Comparison of ENCODE assay signal across 31 cellular contexts in genomic region chr3:141735789-141736465, GRCh38. TPM values are rescaled to one million over a fixed set of nuclear protein-coding genes. Genes with fewer than 3 reads are reported as not detected.
DNase-seq lines count a peak whose midpoint lies in the region; ATAC-seq, FAIRE-seq and TF ChIP-seq lines count a peak whose summit lies in the region.
"Had no signal": no experiment of that assay in that cellular context is flagged by ENCODE, and none has a peak within 500 bp of the region (broad histone marks: within the 10 kb centered on the region; RNA-seq: fewer than 3 reads in every experiment).

No MANE protein-coding gene starts in this region.

- H3K27ac Mint-ChIP-seq in Caco-2 (ENCODE audit: unreplicated experiment), result peak overlapping the region; percentile 1
- H3K27ac Mint-ChIP-seq: activated T-cell treated with anti-CD3 and anti-CD28 coated beads, Interleukin-2, amount 50 U/mL, for 72 hours; nephron progenitor cell had no signal

- no peak overlapping the region for H3K9ac ChIP-seq in Karpas-422 (ENCODE audit: low read length)
- no peak overlapping the region for H3K9ac ChIP-seq in K562 (ENCODE audit: insufficient read depth in 1 of 2, low read depth in 2 of 2, low read length in 2 of 2)
- H3K9ac ChIP-seq in neuronal stem cell (ENCODE audit: low read depth, low read length, poor library complexity), result no peak overlapping the region

- no peaks in the 10 kb centered on the region for H3K36me3 ChIP-seq in Caco-2 (ENCODE audit: control insufficient read depth, insufficient read depth, low read length)
- H3K36me3 ChIP-seq in Karpas-422 (ENCODE audit: insufficient read depth, low read length), result peaks cover 4% of the 10 kb centered on the region; the same call in 1 of the 2 replicates
- peaks cover 4% of the 10 kb centered on the region; the same call in 1 of the 3 replicates for H3K36me3 ChIP-seq in K562 (ENCODE audit: control insufficient read depth, insufficient read depth, low read length)
- H3K36me3 ChIP-seq in neuronal stem cell (replicated peaks in 1 of 2; ENCODE audit: control insufficient read depth in 2 of 2, insufficient read depth in 2 of 2, low read length in 2 of 2), result peaks cover 0 to 5% of the 10 kb centered on the region in 2 donors
- H3K36me3 ChIP-seq: uterus had no signal

- no peak overlapping the region for H3K14ac ChIP-seq in neuronal stem cell (ENCODE audit: low read length)

- no peaks in the 10 kb centered on the region for H3K9me1 ChIP-seq in K562 (ENCODE audit: control insufficient read depth, insufficient read depth, low read length)

- H3K27ac ChIP-seq in Karpas-422 (ENCODE audit: low read length) (no peak overlapping the region), K562 (ENCODE audit: extremely low read depth, low read depth, low read length) (no peak overlapping the region), neuronal stem cell (replicated peaks; ENCODE audit: low read length) (no peak overlapping the region)
- H3K27ac ChIP-seq: epithelial cell of prostate, testis, uterus had no signal

- no peak overlapping the region for H2BK5ac ChIP-seq in neuronal stem cell (ENCODE audit: low read length)

- no peaks in the 10 kb centered on the region for H3K9me3 Mint-ChIP-seq in Caco-2 (ENCODE audit: unreplicated experiment)
- H3K9me3 Mint-ChIP-seq: activated T-cell treated with anti-CD3 and anti-CD28 coated beads, Interleukin-2, amount 50 U/mL, for 72 hours; brain; H9; IgD-negative memory B cell; nephron progenitor cell had no signal

- H2BK12ac ChIP-seq in neuronal stem cell (ENCODE audit: low read length), result no peak overlapping the region

- POLR2A ChIA-PET in Caco-2 (lab: Charles Lee) (no interaction called here), K562 (lab: Yijun Ruan, JAX) (interaction anchor here (0.7 kb wide), 1 partner anchor 9 kb away, joined by 3 read pairs; no protein-coding TSS in a partner anchor)

- H3K18ac ChIP-seq in neuronal stem cell (ENCODE audit: low read length), result no peak overlapping the region

- H3K27me3 Mint-ChIP-seq in Caco-2 (ENCODE audit: insufficient read depth, unreplicated experiment), result peaks cover 4% of the 10 kb centered on the region
- H3K27me3 Mint-ChIP-seq: activated CD8-positive, alpha-beta memory T cell treated with anti-CD3 and anti-CD28 coated beads, Interleukin-2, amount 10 ng/mL, durations not matched to agents 7 days and 5 days; IgD-negative memory B cell had no signal

- H3K4me3 ChIP-seq in Caco-2 (ENCODE audit: low read depth, low read length) (no peak overlapping the region), Karpas-422 (ENCODE audit: low read length) (no peak overlapping the region), K562 (no peak overlapping the region), neuronal stem cell (ENCODE audit: low read length in 2 of 2) (no peak overlapping the region)
- H3K4me3 ChIP-seq: testis, uterus had no signal

- no peaks in the 10 kb centered on the region for H3K4me1 Mint-ChIP-seq in Caco-2 (ENCODE audit: low read depth, unreplicated experiment)

- intact Hi-C loops in Caco-2 (cut with micrococcal nuclease; ENCODE audit: unreplicated experiment), result no loop called here
- intact Hi-C loops in K562 (cut with micrococcal nuclease), result loop anchor here (5.0 kb wide), 1 partner anchor 159 kb away; no protein-coding TSS in a partner anchor
- intact Hi-C loops in cardiac septum (cut with DNase I), result loop anchor here (5.0 kb wide), 1 partner anchor 89 kb away; no protein-coding TSS in a partner anchor

- no peak overlapping the region for H3K4me3 Mint-ChIP-seq in Caco-2 (ENCODE audit: unreplicated experiment)
- H3K4me3 Mint-ChIP-seq: activated CD8-positive, alpha-beta memory T cell treated with anti-CD3 and anti-CD28 coated beads, Interleukin-2, amount 10 ng/mL, durations not matched to agents 7 days and 5 days; activated T-cell treated with anti-CD3 and anti-CD28 coated beads, Interleukin-2, amount 50 U/mL, for 72 hours; H9; nephron progenitor cell had no signal

- H2AFZ ChIP-seq in Karpas-422 (ENCODE audit: low read length) (peak overlapping the region; percentile 85; the same call in 1 of the 2 replicates), K562 (ENCODE audit: low read depth, low read length) (peak overlapping the region; percentile 75), neuronal stem cell (ENCODE audit: low read length) (peak overlapping the region; percentile 72)

- no peaks in the 10 kb centered on the region for H3K9me3 ChIP-seq in Caco-2
- H3K9me3 ChIP-seq in Karpas-422 (ENCODE audit: low read length), result no peaks in the 10 kb centered on the region
- no peaks in the 10 kb centered on the region for H3K9me3 ChIP-seq in K562 (replicated peaks; ENCODE audit: control insufficient read depth, insufficient read depth, low read depth, low read length)
- no peaks in the 10 kb centered on the region for H3K9me3 ChIP-seq in neuronal stem cell (replicated peaks in 1 of 2; ENCODE audit: control insufficient read depth in 2 of 2, insufficient read depth in 1 of 2, low read depth in 1 of 2, low read length in 2 of 2)
- H3K9me3 ChIP-seq: testis, uterus had no signal

- H3K23ac ChIP-seq in neuronal stem cell (ENCODE audit: low read depth, low read length, poor library complexity), result no peak overlapping the region

- no peak overlapping the region for H4K8ac ChIP-seq in neuronal stem cell (ENCODE audit: low read depth, low read length)

- H3K4me2 ChIP-seq in Karpas-422 (ENCODE audit: low read depth, low read length, poor library complexity, severe bottlenecking), result no peak overlapping the region
- H3K4me2 ChIP-seq in K562 (ENCODE audit: insufficient read depth, low read length), result no peak overlapping the region
- H3K4me2 ChIP-seq in neuronal stem cell (ENCODE audit: insufficient read depth, low read length, poor library complexity, severe bottlenecking), result no peak overlapping the region

- WGBS in K562 (ENCODE audit: insufficient coverage, low coverage, missing lambda C conversion rate), result 58% methylated on average over 7 of the region's 7 CpGs
- no CpG with 5 or more reads among the region's 7 CpGs for WGBS in neuronal stem cell (ENCODE audit: extremely low coverage in 2 of 2, insufficient read length in 2 of 2, insufficient replicate concordance in 1 of 2), 2 donors

- no peak overlapping the region for H2BK15ac ChIP-seq in neuronal stem cell (ENCODE audit: low read length)

- peaks cover 6% of the 10 kb centered on the region for H3K36me3 Mint-ChIP-seq in Caco-2 (ENCODE audit: insufficient read depth, unreplicated experiment)
- H3K36me3 Mint-ChIP-seq: brain; CD4-positive, CD25-positive, alpha-beta regulatory T cell had no signal

- TF ChIP-seq POLR2A in K562 (conservative IDR thresholded peaks at IDR 0.05), result no peak

- no peak for FAIRE-seq in K562 (lab: Jason Lieb, UNC)
- FAIRE-seq: kidney had no signal

- no peak for TF ChIP-seq EP300 in K562 (IDR thresholded peaks at IDR 0.05; ENCODE audit: low read length)

- TF ChIP-seq RAD21 in K562 (CRISPR knock-in tag; conservative IDR thresholded peaks at IDR 0.05 in 1 of 2, IDR thresholded peaks at IDR 0.05 in 1 of 2), result no peak

- H3K79me2 ChIP-seq in Karpas-422 (ENCODE audit: low read length), result peaks cover 28% of the 10 kb centered on the region
- H3K79me2 ChIP-seq in K562 (ENCODE audit: control insufficient read depth, insufficient read depth, low read length), result peaks cover 28% of the 10 kb centered on the region

- H4K20me1 ChIP-seq in Karpas-422 (ENCODE audit: insufficient read depth, low read depth, low read length) (0 out of 2 replicates have a peak, but pooled peaks cover 4% of the 10 kb centered on the region), K562 (replicated peaks; ENCODE audit: control insufficient read depth, insufficient read depth, low read length) (no peaks in the 10 kb centered on the region)

- BruUV-seq in Caco-2 (replicated peaks; lab: Mats Ljungman, UMichigan), result no TSS peak
- no TSS peak for BruUV-seq in K562 (replicated peaks; lab: Mats Ljungman, UMichigan)

- H4K91ac ChIP-seq in neuronal stem cell (ENCODE audit: low read depth, low read length, poor library complexity), result no peak overlapping the region

- H2BK120ac ChIP-seq in neuronal stem cell (ENCODE audit: low read depth, low read length), result peak overlapping the region; percentile 19

- ATAC-seq in K562, result no peak
- no peak for ATAC-seq in GM21529 (IDR thresholded peaks at IDR 0.05; ENCODE audit: unreplicated experiment)
- ATAC-seq: activated CD8-positive, alpha-beta memory T cell treated with anti-CD3 and anti-CD28 coated beads, Interleukin-2, amount 10 ng/mL, durations not matched to agents 7 days and 5 days; activated T-cell treated with anti-CD3 and anti-CD28 coated beads, Interleukin-2, amount 50 U/mL, for 72 hours; sciatic nerve; stimulated activated naive CD8-positive, alpha-beta T cell treated with anti-CD3 and anti-CD28 coated beads, Interleukin-15, Interleukin-2, amounts not matched to agents 100 U/mL and 50 U/mL, for 24 hours had no signal

- no peaks in the 10 kb centered on the region for H3K9me2 ChIP-seq in Karpas-422 (replicated peaks; ENCODE audit: insufficient read depth, low read length)

- H3K4me1 ChIP-seq in Caco-2, result peaks cover 20% of the 10 kb centered on the region
- H3K4me1 ChIP-seq in Karpas-422 (ENCODE audit: low read length), result peaks cover 27% of the 10 kb centered on the region
- peaks cover 10 to 37% of the 10 kb centered on the region in 2 experiments for H3K4me1 ChIP-seq in K562 (replicated peaks in 1 of 2; ENCODE audit: control insufficient read depth in 2 of 2, insufficient read depth in 2 of 2, low read length in 2 of 2)
- peaks cover 0 to 4% of the 10 kb centered on the region in 2 donors for H3K4me1 ChIP-seq in neuronal stem cell (ENCODE audit: control insufficient read depth in 2 of 2, insufficient read depth in 1 of 2, low read depth in 1 of 2, low read length in 2 of 2)
- H3K4me1 ChIP-seq: uterus had no signal

- H3K4ac ChIP-seq in neuronal stem cell (ENCODE audit: low read length), result no peak overlapping the region

- CTCF ChIA-PET in Caco-2 (lab: Charles Lee), result no interaction called here
- CTCF ChIA-PET in K562 (lab: Yijun Ruan, JAX; ENCODE audit: low intra/inter-chr PET ratio), result no interaction called here

- DNase-seq in Caco-2 (no peak), Karpas-422 (no peak), K562 (ENCODE audit: extremely low read depth in 1 of 4, low spot score in 3 of 4) (no peak), neuronal stem cell (ENCODE audit: low spot score) (no peak), RKO (ENCODE audit: low spot score) (no peak), cardiac septum (ENCODE audit: low spot score) (no peak)
- DNase-seq: activated CD4-positive, alpha-beta T cell treated with anti-CD3 and anti-CD28 coated beads, Interleukin-2, amount 50 U/mL, for 1 hour; activated CD8-positive, alpha-beta memory T cell treated with anti-CD3 and anti-CD28 coated beads, Interleukin-2, amount 10 ng/mL, durations not matched to agents 7 days and 5 days; activated naive CD4-positive, alpha-beta T cell treated with Interleukin-2 at 50 U/mL for 16 hours; activated T-cell treated with anti-CD3 and anti-CD28 coated beads, Interleukin-2, amount 50 U/mL, for 72 hours; CD4-positive, CD25-positive, alpha-beta regulatory T cell; DMS 273 treated with DMSO at 0.1 percent for 48 hours; glutamatergic neuron; H9; kidney; NCI-H1436; NCI-H2081 treated with DMSO at 0.1 percent for 48 hours; NCI-H446; NCI-H774; nephron progenitor cell; posterior cingulate gyrus; stimulated activated naive CD8-positive, alpha-beta T cell treated with anti-CD3 and anti-CD28 coated beads, Interleukin-15, Interleukin-2, amounts not matched to agents 100 U/mL and 50 U/mL, for 24 hours; T1000; testis; uterus had no signal

- H3K27me3 ChIP-seq in Caco-2 (replicated peaks; ENCODE audit: control insufficient read depth, insufficient read depth, low read length) (no peaks in the 10 kb centered on the region), Karpas-422 (ENCODE audit: low read length) (no peaks in the 10 kb centered on the region), K562 (ENCODE audit: control insufficient read depth in 2 of 2, insufficient read depth in 2 of 2, low read length in 2 of 2) (no peaks in the 10 kb centered on the region), neuronal stem cell (ENCODE audit: control insufficient read depth in 3 of 3, insufficient read depth in 3 of 3, low read depth in 1 of 3, low read length in 3 of 3) (peaks cover 0 to 26% (median 0%) of the 10 kb centered on the region in 3 experiments)
- H3K27me3 ChIP-seq: testis, uterus had no signal

- TF ChIP-seq CTCF in Caco-2 (IDR thresholded peaks at IDR 0.05; ENCODE audit: insufficient read depth in 1 of 2, low read depth in 1 of 2, low read length in 1 of 2, severe bottlenecking in 1 of 2, unreplicated experiment in 1 of 2), result no peak
- no peak for TF ChIP-seq CTCF in K562 (IDR thresholded peaks at IDR 0.05 in 2 of 3, conservative IDR thresholded peaks at IDR 0.05 in 1 of 3; ENCODE audit: insufficient read depth in 2 of 3, low read depth in 1 of 3, low read length in 3 of 3)

- H2AK5ac ChIP-seq in neuronal stem cell (ENCODE audit: low read depth, low read length), result peak overlapping the region; percentile 16

- in situ Hi-C loops in K562 (cut with MboI), result no loop called here

- peaks cover 5% of the 10 kb centered on the region for H3K79me1 ChIP-seq in neuronal stem cell (ENCODE audit: low read depth, low read length)

RNA-seq across cellular contexts. Expression of gene RNF7, which starts 2.2 kb away (rescaled TPM):
- total RNA-seq in Caco-2 (2022) (87.7 and 96.3 TPM in 2 replicates), K562 (2014; rRNA removed) (34.7 and 38.8 TPM in 2 replicates), K562 (2014; rRNA removed; fragmentation: Illumina TruSeq; extraction: Trizol) (80.0 and 80.5 TPM in 2 replicates), K562 (2015; rRNA removed; fragmentation: Illumina TruSeq; extraction: Trizol) (69.1 and 77.9 TPM in 2 replicates), K562 (2021) (94.5 and 96.7 TPM in 2 replicates), cardiac septum (77.5 TPM)
- total RNA-seq in Karpas-422 (2014; rRNA removed; shearing (Covaris generic); ENCODE audit: low replicate concordance), result 38.5 and 63.9 TPM in 2 replicates
- total RNA-seq in K562 (2011; cell fraction: chromatin; rRNA removed; ENCODE audit: low replicate concordance), result 14.2 and 22.7 TPM in 2 replicates
- total RNA-seq in K562 (2011; cell fraction: nucleolus; rRNA removed), result 17.0 TPM in 2 replicates
- 28.5 and 47.3 TPM in 2 replicates for total RNA-seq in K562 (2011; cell fraction: nucleoplasm; rRNA removed)
- polyA plus RNA-seq in K562 (2011; rRNA removed) (74.7 and 111 TPM in 2 replicates), K562 (2014; fragmentation: Illumina TruSeq; extraction: Trizol) (65.0 and 68.9 TPM in 2 replicates), K562 (2014; fragmentation: Nextera tagmentation; extraction: Ambion mirVana) (100 to 1,000 TPM; 112 to 133 TPM), K562 (2014; rRNA removed) (74.5 and 81.9 TPM in 2 replicates)
- polyA plus RNA-seq in K562 (2011; cell fraction: cytosol; rRNA removed), result 51.2 and 88.5 TPM in 2 replicates
- polyA plus RNA-seq in K562 (2011; cell fraction: nucleus; rRNA removed), result 23.4 and 45.3 TPM in 2 replicates
- 77.6 and 88.6 TPM in 2 replicates for polyA plus RNA-seq in K562 (2012)
- polyA minus RNA-seq in K562 (2011; rRNA and poly(A)+ RNA removed), result 23.4 and 27.3 TPM in 2 replicates
- polyA minus RNA-seq in K562 (2011; cell fraction: cytosol; rRNA and poly(A)+ RNA removed), result 15.2 and 27.5 TPM in 2 replicates
- 10.0 and 19.7 TPM in 2 replicates for polyA minus RNA-seq in K562 (2011; cell fraction: nucleus; rRNA and poly(A)+ RNA removed)
- 98.2 TPM for polyA plus RNA-seq in neuronal stem cell (2013, experiment 1 of 2)
- 98.2 TPM for polyA plus RNA-seq in neuronal stem cell (2013, experiment 2 of 2)

RNA-seq across cellular contexts. Expression of gene GRK7, which starts 27.3 kb away (rescaled TPM):
- not detected in 2 replicates for total RNA-seq in Caco-2 (2022)
- total RNA-seq in Karpas-422 (2014; rRNA removed; shearing (Covaris generic); ENCODE audit: low replicate concordance), result not detected in 2 replicates
- total RNA-seq in K562 (2011; cell fraction: chromatin; rRNA removed; ENCODE audit: low replicate concordance), result not detected in 2 replicates
- total RNA-seq in K562 (2011; cell fraction: nucleolus; rRNA removed), result 0.17 TPM in 1 of 2 replicates, not detected in the other
- total RNA-seq in K562 (2011; cell fraction: nucleoplasm; rRNA removed), result not detected in 2 replicates
- total RNA-seq in K562 (2014; rRNA removed), result not detected in 2 replicates
- total RNA-seq in K562 (2014; rRNA removed; fragmentation: Illumina TruSeq; extraction: Trizol), result 0.04 TPM in 1 of 2 replicates, not detected in the other
- total RNA-seq in K562 (2015; rRNA removed; fragmentation: Illumina TruSeq; extraction: Trizol), result 0.08 TPM in 1 of 2 replicates, not detected in the other
- total RNA-seq in K562 (2021), result 0.04 TPM in 1 of 2 replicates, not detected in the other
- polyA plus RNA-seq in K562 (2011; rRNA removed), result not detected in 2 replicates
- polyA plus RNA-seq in K562 (2011; cell fraction: cytosol; rRNA removed), result not detected in 2 replicates
- polyA plus RNA-seq in K562 (2011; cell fraction: nucleus; rRNA removed), result 0.07 TPM in 1 of 2 replicates, not detected in the other
- polyA plus RNA-seq in K562 (2012), result 0.04 TPM in 1 of 2 replicates, not detected in the other
- polyA plus RNA-seq in K562 (2014; fragmentation: Illumina TruSeq; extraction: Trizol), result 0.07 TPM in 1 of 2 replicates, not detected in the other
- polyA plus RNA-seq in K562 (2014; fragmentation: Nextera tagmentation; extraction: Ambion mirVana), result under 1 TPM; 0.01 TPM
- polyA plus RNA-seq in K562 (2014; rRNA removed), result 0.04 and 0.08 TPM in 2 replicates
- 0.06 TPM in 1 of 2 replicates, not detected in the other for polyA minus RNA-seq in K562 (2011; rRNA and poly(A)+ RNA removed)
- not detected in 2 replicates for polyA minus RNA-seq in K562 (2011; cell fraction: cytosol; rRNA and poly(A)+ RNA removed)
- not detected in 2 replicates for polyA minus RNA-seq in K562 (2011; cell fraction: nucleus; rRNA and poly(A)+ RNA removed)
- polyA plus RNA-seq in neuronal stem cell (2013, experiment 1 of 2), result not detected
- polyA plus RNA-seq in neuronal stem cell (2013, experiment 2 of 2), result not detected
- total RNA-seq in cardiac septum, result 0.08 TPM
- total RNA-seq: activated CD8-positive, alpha-beta memory T cell treated with anti-CD3 and anti-CD28 coated beads, Interleukin-2, amount 10 ng/mL, durations not matched to agents 7 days and 5 days; activated T-cell treated with anti-CD3 and anti-CD28 coated beads, Interleukin-2, amount 50 U/mL, for 72 hours; CD4-positive, CD25-positive, alpha-beta regulatory T cell; H9; kidney; M059J; sciatic nerve had no signal
- polyA plus RNA-seq: IgD-negative memory B cell had no signal
